10 cellular contexts compared by ENCODE assay signal in the genomic region with DNA sequence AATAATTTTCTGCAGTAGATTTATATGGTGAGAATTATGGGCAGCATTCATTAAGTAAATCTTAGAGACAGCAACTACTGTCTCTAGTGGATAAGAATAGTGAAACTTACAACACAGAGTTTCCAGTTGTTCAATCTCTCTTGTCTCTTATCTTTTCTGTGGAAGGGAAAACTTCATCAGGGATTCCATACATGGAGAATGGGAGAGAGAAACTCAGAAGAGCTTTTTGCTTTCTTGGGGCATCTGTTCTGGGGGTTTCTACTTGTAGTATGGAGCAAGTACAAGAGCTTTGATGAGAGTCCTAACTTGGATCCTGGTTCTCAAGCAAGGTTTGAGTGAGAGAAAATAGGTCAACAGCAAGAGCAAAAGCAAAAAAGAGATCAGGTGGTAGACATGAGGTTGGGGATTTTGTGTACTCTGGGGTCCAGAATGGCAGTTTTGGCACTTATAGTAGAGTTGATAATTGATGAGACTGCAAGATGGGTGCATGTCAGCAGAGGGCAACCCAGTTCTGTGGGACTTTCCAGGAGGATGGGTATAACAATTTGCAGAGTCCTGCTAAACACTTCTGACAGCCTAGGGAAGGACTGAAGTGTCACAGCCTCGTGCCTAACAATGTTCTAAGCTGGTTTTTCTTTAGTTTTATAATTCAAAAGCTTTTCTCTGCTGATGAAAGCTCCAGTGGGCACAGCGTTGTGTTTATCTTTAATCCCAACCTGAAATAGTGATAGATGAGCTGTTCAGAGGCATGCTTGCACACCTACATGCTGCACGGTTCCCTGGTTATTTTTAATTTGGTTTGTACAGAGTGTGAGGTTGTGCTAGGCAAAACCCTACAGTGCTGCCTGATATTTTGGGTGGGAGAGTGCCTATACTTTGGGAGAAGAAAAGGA. TPM values are rescaled to one million over a fixed set of nuclear protein-coding genes. Genes with fewer than 3 reads are reported as not detected.
DNase-seq lines count a peak whose midpoint lies in the region; ATAC-seq and TF ChIP-seq lines count a peak whose summit lies in the region.
"Had no signal": no experiment of that assay in that cellular context is flagged by ENCODE, and none has a peak within 500 bp of the region (broad histone marks: within the 10 kb centered on the region; RNA-seq: fewer than 3 reads in every experiment).

No MANE protein-coding gene starts in this region.

- no peaks in the 10 kb centered on the region for H3K4me1 Mint-ChIP-seq in activated CD8-positive, alpha-beta T cell treated with anti-CD3 and anti-CD28 coated beads, Interleukin-2, amount 10 ng/mL, durations not matched to agents 7 days and 5 days (ENCODE audit: low read depth)

- TF ChIP-seq POLR2A in gastrocnemius medialis (IDR thresholded peaks at IDR 0.05) (no peak), sigmoid colon (IDR thresholded peaks at IDR 0.05) (no peak)

- H3K27me3 Mint-ChIP-seq in activated CD8-positive, alpha-beta T cell treated with anti-CD3 and anti-CD28 coated beads, Interleukin-2, amount 10 ng/mL, durations not matched to agents 7 days and 5 days (ENCODE audit: low read depth): no peaks in the 10 kb centered on the region

- intact Hi-C loops in gastrocnemius medialis (cut with DNase I; ENCODE audit: low total_unique reads) (loop anchor here (1.0 to 5.0 kb wide), 2 partner anchors 35 to 70 kb away; no protein-coding TSS in a partner anchor), sigmoid colon (cut with DNase I) (no loop called here)

- H3K27ac ChIP-seq in gastrocnemius medialis: peak overlapping the region; percentile 50 to 76 (median 71)
- H3K27ac ChIP-seq in sigmoid colon: no peak overlapping the region
- H3K27ac ChIP-seq: SJSA1 had no signal

- DNase-seq in DMS53 (lab: John Stamatoyannopoulos, UW) (peak; percentile 33), DMS53 treated with DMSO at 0.1 percent for 48 hours (lab: John Stamatoyannopoulos, UW; ENCODE audit: unreplicated experiment) (no peak), gastrocnemius medialis (no peak), sigmoid colon (no peak)
- DNase-seq in activated CD8-positive, alpha-beta T cell treated with anti-CD3 and anti-CD28 coated beads, Interleukin-2, amount 10 ng/mL, durations not matched to agents 7 days and 5 days: peak; percentile 26
- DNase-seq in central memory CD4-positive, alpha-beta T cell: no peak
- DNase-seq in effector CD8-positive, alpha-beta T cell (lab: John Stamatoyannopoulos, UW): no peak

- H3K4me1 ChIP-seq in gastrocnemius medialis (peaks cover 15 to 38% of the 10 kb centered on the region in 2 donors), sigmoid colon (peaks cover 0 to 11% (median 4%) of the 10 kb centered on the region in 4 donors)

- CTCF ChIA-PET in activated CD8-positive, alpha-beta T cell treated with anti-CD3 and anti-CD28 coated beads, Interleukin-2, amount 10 ng/mL, durations not matched to agents 7 days and 5 days (lab: Charles Lee): interaction anchor here (1.1 to 2.8 kb wide), 8 partner anchors 15 to 210 kb away, joined by 3 to 12 read pairs (median 8); partner anchors contain the start of gene STRIP2

- POLR2A ChIA-PET in activated CD8-positive, alpha-beta T cell treated with anti-CD3 and anti-CD28 coated beads, Interleukin-2, amount 10 ng/mL, durations not matched to agents 7 days and 5 days (lab: Charles Lee): no interaction called here

- H3K27me3 ChIP-seq in gastrocnemius medialis: no peaks in the 10 kb centered on the region
- H3K27me3 ChIP-seq in sigmoid colon: no peaks in the 10 kb centered on the region
- H3K27me3 ChIP-seq: SJSA1 had no signal

- in situ Hi-C loops in gastrocnemius medialis (cut with MboI; ENCODE audit: low sequenced_read_pairs in 4 of 4): no loop called here

- H3K4me3 Mint-ChIP-seq in activated CD8-positive, alpha-beta T cell treated with anti-CD3 and anti-CD28 coated beads, Interleukin-2, amount 10 ng/mL, durations not matched to agents 7 days and 5 days: no peak overlapping the region

- no peak for TF ChIP-seq EP300 in sigmoid colon (IDR thresholded peaks at IDR 0.05)

- no peak overlapping the region for H3K27ac Mint-ChIP-seq in activated CD8-positive, alpha-beta T cell treated with anti-CD3 and anti-CD28 coated beads, Interleukin-2, amount 10 ng/mL, durations not matched to agents 7 days and 5 days

- WGBS in sigmoid colon, 2 donors: 85 to 93% methylated on average over 3 of the region's 3 CpGs

- no peaks in the 10 kb centered on the region for H3K9me3 Mint-ChIP-seq in activated CD8-positive, alpha-beta T cell treated with anti-CD3 and anti-CD28 coated beads, Interleukin-2, amount 10 ng/mL, durations not matched to agents 7 days and 5 days (ENCODE audit: insufficient read depth)

- H3K9me3 ChIP-seq in gastrocnemius medialis (no peaks in the 10 kb centered on the region), sigmoid colon (no peaks in the 10 kb centered on the region)
- H3K9me3 ChIP-seq: SJSA1 had no signal

- H3K36me3 Mint-ChIP-seq in activated CD8-positive, alpha-beta T cell treated with anti-CD3 and anti-CD28 coated beads, Interleukin-2, amount 10 ng/mL, durations not matched to agents 7 days and 5 days (ENCODE audit: low read depth): peaks cover 4% of the 10 kb centered on the region

- TF ChIP-seq CTCF in gastrocnemius medialis (IDR thresholded peaks at IDR 0.05 in 4 of 5, conservative IDR thresholded peaks at IDR 0.05 in 1 of 5) (peak in 4 of 5 experiments; percentile 6 to 41 (median 25)), sigmoid colon (IDR thresholded peaks at IDR 0.05) (no peak)

- no peak overlapping the region for H3K4me3 ChIP-seq in gastrocnemius medialis
- H3K4me3 ChIP-seq in sigmoid colon: no peak overlapping the region
- H3K4me3 ChIP-seq: lung, SJSA1 had no signal

- peak; percentile 52 for ATAC-seq in HG03097 (IDR thresholded peaks at IDR 0.05; ENCODE audit: low FRiP score, unreplicated experiment)
- ATAC-seq in activated CD8-positive, alpha-beta T cell treated with anti-CD3 and anti-CD28 coated beads, Interleukin-2, amount 10 ng/mL, durations not matched to agents 7 days and 5 days: peak; percentile 47
- peak; percentile 65 to 82 for ATAC-seq in gastrocnemius medialis

- peaks cover 0 to 20% of the 10 kb centered on the region in 2 donors for H3K36me3 ChIP-seq in gastrocnemius medialis
- peaks cover 0 to 34% (median 0%) of the 10 kb centered on the region in 4 donors for H3K36me3 ChIP-seq in sigmoid colon
- H3K36me3 ChIP-seq: SJSA1 had no signal

RNA-seq across cellular contexts. Expression of gene STRIP2, which starts 32.0 kb away (rescaled TPM):
- total RNA-seq in activated CD8-positive, alpha-beta T cell treated with anti-CD3 and anti-CD28 coated beads, Interleukin-2, amount 10 ng/mL, durations not matched to agents 7 days and 5 days: 1 to 10 TPM; 6.6 to 7.1 TPM
- total RNA-seq in gastrocnemius medialis: 10 to 100 TPM; 14.3 to 43.9 (median 24.7) TPM
- total RNA-seq in sigmoid colon: 1 to 10 TPM in 2 of 4 donors, under 1 TPM in 2; 0.49 to 4.4 (median 0.90) TPM
- 1 to 10 TPM in 1 of 3 donors, under 1 TPM in 1, not detected in 1; 0.92 to 1.7 TPM for polyA plus RNA-seq in sigmoid colon

Comparison
In these comparisons a context has a peak if more than half of its experiments do, and no peak if none do; other contexts are left out.
1. DNase-seq: peak in DMS53 (single experiment) and activated CD8-positive, alpha-beta T cell treated with anti-CD3 and anti-CD28 coated beads, Interleukin-2, amount 10 ng/mL, durations not matched to agents 7 days and 5 days (single experiment); none in DMS53 treated with DMSO at 0.1 percent for 48 hours (single experiment), gastrocnemius medialis (0 of 2), sigmoid colon (single experiment), central memory CD4-positive, alpha-beta T cell (single experiment) and effector CD8-positive, alpha-beta T cell (single experiment).
2. H3K27ac ChIP-seq: peak in gastrocnemius medialis (4 of 4); none in sigmoid colon (0 of 4).
3. CTCF ChIP-seq: peak in gastrocnemius medialis (4 of 5); none in sigmoid colon (0 of 4).
4. Peak in every context shown above with its lines, with median percentiles within 50 percentile points of each other: ATAC-seq.